In genomic region chr3:62318365-62318751, GRCh38 we compare ENCODE assay signal across 9 cellular contexts. TPM values are rescaled to one million over a fixed set of nuclear protein-coding genes. Genes with fewer than 3 reads are reported as not detected.
A peak's percentile ranks its signal among the peaks of the same experiment; 100 is the strongest.
DNase-seq lines count a peak whose midpoint lies in the region; ATAC-seq and TF ChIP-seq lines count a peak whose summit lies in the region.
"Had no signal": no experiment of that assay in that cellular context is flagged by ENCODE, and none has a peak within 500 bp of the region (broad histone marks: within the 10 kb centered on the region; RNA-seq: fewer than 3 reads in every experiment).

No MANE protein-coding gene starts in this region.

- peaks cover 18% of the 10 kb centered on the region for H3K9me3 Mint-ChIP-seq in central memory CD8-positive, alpha-beta T cell
- peaks cover 3 to 39% (median 11%) of the 10 kb centered on the region in 11 donors for H3K9me3 Mint-ChIP-seq in naive thymus-derived CD4-positive, alpha-beta T cell

- POLR2A ChIA-PET in naive thymus-derived CD4-positive, alpha-beta T cell (lab: Charles Lee): no interaction called here

- peak overlapping the region; percentile 92 for H3K27ac Mint-ChIP-seq in central memory CD8-positive, alpha-beta T cell (ENCODE audit: low read depth)
- peak overlapping the region in 4 of 9 donors; percentile 52 to 90 (median 88) for H3K27ac Mint-ChIP-seq in naive thymus-derived CD4-positive, alpha-beta T cell

- peaks cover 10% of the 10 kb centered on the region for H3K4me1 Mint-ChIP-seq in central memory CD8-positive, alpha-beta T cell
- peaks cover 0 to 18% (median 10%) of the 10 kb centered on the region in 7 donors for H3K4me1 Mint-ChIP-seq in naive thymus-derived CD4-positive, alpha-beta T cell

- ATAC-seq in HG02943 (IDR thresholded peaks at IDR 0.05; ENCODE audit: low read depth, unreplicated experiment): peak; percentile 15
- ATAC-seq in central memory CD8-positive, alpha-beta T cell (replicated peaks; ENCODE audit: extremely low read depth, poor library complexity, severe bottlenecking): no peak
- no peak for ATAC-seq in naive thymus-derived CD4-positive, alpha-beta T cell
- no peak for ATAC-seq in HG03280 (IDR thresholded peaks at IDR 0.05; ENCODE audit: unreplicated experiment)
- ATAC-seq in HG03460 (IDR thresholded peaks at IDR 0.05; ENCODE audit: unreplicated experiment): no peak
- ATAC-seq in HG02973 (IDR thresholded peaks at IDR 0.05; ENCODE audit: unreplicated experiment): no peak

- H3K4me1 ChIP-seq in naive thymus-derived CD4-positive, alpha-beta T cell (ENCODE audit: control insufficient read depth in 2 of 2, insufficient read depth in 2 of 2, low read length in 2 of 2): no peaks in the 10 kb centered on the region

- DNase-seq in AG10803 (ENCODE audit: low read depth) (no peak), OCI-M1 (lab: John Stamatoyannopoulos, UW) (no peak)
- DNase-seq in central memory CD8-positive, alpha-beta T cell (ENCODE audit: low spot score in 2 of 2): no peak
- peak in 1 of 9 donors; percentile 1 for DNase-seq in naive thymus-derived CD4-positive, alpha-beta T cell

- H3K4me3 ChIP-seq in AG10803 (ENCODE audit: low read length): peak overlapping the region; percentile 78
- H3K4me3 ChIP-seq in naive thymus-derived CD4-positive, alpha-beta T cell (ENCODE audit: low read length): peak overlapping the region; percentile 51

- peak overlapping the region; percentile 85 for H3K4me3 Mint-ChIP-seq in central memory CD8-positive, alpha-beta T cell
- peak overlapping the region; percentile 81 to 92 (median 88) for H3K4me3 Mint-ChIP-seq in naive thymus-derived CD4-positive, alpha-beta T cell

- no peaks in the 10 kb centered on the region for H3K9me3 ChIP-seq in naive thymus-derived CD4-positive, alpha-beta T cell (ENCODE audit: control insufficient read depth in 2 of 3, low read length in 3 of 3)

- peaks cover 7% of the 10 kb centered on the region for H3K36me3 Mint-ChIP-seq in central memory CD8-positive, alpha-beta T cell (ENCODE audit: insufficient read depth)
- H3K36me3 Mint-ChIP-seq in naive thymus-derived CD4-positive, alpha-beta T cell: peaks cover 0 to 13% (median 4%) of the 10 kb centered on the region in 5 donors

- H3K27me3 Mint-ChIP-seq in central memory CD8-positive, alpha-beta T cell: peaks cover 10% of the 10 kb centered on the region
- peaks cover 8 to 63% (median 38%) of the 10 kb centered on the region in 5 donors for H3K27me3 Mint-ChIP-seq in naive thymus-derived CD4-positive, alpha-beta T cell

- intact Hi-C loops in naive thymus-derived CD4-positive, alpha-beta T cell (cut with micrococcal nuclease): no loop called here

- no peaks in the 10 kb centered on the region for H3K36me3 ChIP-seq in naive thymus-derived CD4-positive, alpha-beta T cell (ENCODE audit: control insufficient read depth in 2 of 3, insufficient read depth in 3 of 3, low read length in 3 of 3)

- no peaks in the 10 kb centered on the region for H3K27me3 ChIP-seq in naive thymus-derived CD4-positive, alpha-beta T cell (ENCODE audit: control insufficient read depth in 2 of 2, insufficient read depth in 2 of 2, low read length in 2 of 2)

- CTCF ChIA-PET in naive thymus-derived CD4-positive, alpha-beta T cell (lab: Charles Lee): no interaction called here

- TF ChIP-seq CTCF in AG10803 (conservative IDR thresholded peaks at IDR 0.05; ENCODE audit: low read length): no peak

- no peak overlapping the region for H3K27ac ChIP-seq in naive thymus-derived CD4-positive, alpha-beta T cell (ENCODE audit: low read depth, low read length)

RNA-seq across cellular contexts. Expression of gene FEZF2, which starts 55.0 kb away (rescaled TPM):
- total RNA-seq in naive thymus-derived CD4-positive, alpha-beta T cell: not detected
- polyA plus RNA-seq in naive thymus-derived CD4-positive, alpha-beta T cell: not detected
- polyA plus RNA-seq: adipose tissue had no signal
